In genomic region chr7:128358233-128358632, GRCh38 we compare ENCODE assay signal across 1 cellular context.
TF ChIP-seq lines count a peak whose summit lies in the region.

No MANE protein-coding gene starts in this region.

TF ChIP-seq in K562, 482 proteins besides CTCF, POLR2A, EP300 and RAD21:
- TF ChIP-seq CEBPB (tag; IDR thresholded peaks at IDR 0.05) = 0 out of 2 replicates have a peak, but pooled peaks have one; percentile 23
- TF ChIP-seq HDAC8 (tag; IDR thresholded peaks at IDR 0.05) = no peak
